Comparison of ENCODE assay signal across 9 cellular contexts in the genomic region with DNA sequence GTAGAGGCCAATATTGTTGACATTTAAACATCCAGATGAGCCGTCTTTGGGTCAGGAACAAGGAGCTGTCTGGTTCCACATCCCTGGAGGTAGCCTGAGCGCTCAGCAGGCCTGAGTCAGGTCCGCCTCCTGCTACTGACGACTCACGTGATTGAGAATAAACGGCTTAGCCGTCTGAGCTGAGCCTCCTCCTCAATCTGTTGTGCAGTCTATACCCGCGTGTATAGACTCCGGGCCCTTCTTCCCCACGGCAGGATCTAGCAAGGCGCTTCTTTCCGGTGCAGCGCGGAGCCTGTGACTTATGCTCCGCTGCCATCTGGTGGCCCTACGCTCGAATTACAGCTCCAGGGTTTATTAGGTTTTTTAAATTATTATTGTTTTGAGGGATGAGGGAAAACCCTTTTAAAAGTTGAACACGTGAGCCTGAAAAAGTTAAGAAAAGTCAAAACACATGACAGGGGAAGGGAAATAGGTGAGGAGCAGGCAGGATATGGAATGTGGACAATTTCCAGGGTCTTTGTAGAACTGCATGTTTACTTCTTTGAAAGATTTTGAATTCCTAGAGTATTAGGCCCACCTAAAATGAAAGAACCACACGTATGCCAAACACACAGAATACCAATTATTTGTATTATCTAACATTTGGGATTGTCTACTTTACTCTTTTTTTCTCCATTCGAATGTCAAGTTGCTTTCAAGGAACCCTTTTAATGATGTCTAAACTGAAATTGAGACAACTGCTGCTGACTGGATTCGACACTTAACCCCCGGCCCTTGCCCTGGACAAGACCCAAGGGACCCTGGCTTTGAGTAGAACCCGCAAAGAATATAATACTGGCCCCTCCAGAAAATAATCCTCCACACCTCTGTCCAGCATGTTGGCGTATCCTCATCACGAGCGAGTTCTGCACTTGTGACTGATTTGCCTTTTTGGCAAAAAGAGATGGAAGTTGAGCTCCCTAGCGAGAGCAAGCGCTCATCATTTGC.
DNase-seq lines count a peak whose midpoint lies in the region; ATAC-seq lines count a peak whose summit lies in the region.
"Had no signal": no experiment of that assay in that cellular context is flagged by ENCODE, and none has a peak within 500 bp of the region (broad histone marks: within the 10 kb centered on the region; RNA-seq: fewer than 3 reads in every experiment).

No MANE protein-coding gene starts in this region.

- no peaks in the 10 kb centered on the region for H3K9me3 Mint-ChIP-seq in activated CD4-positive, alpha-beta memory T cell treated with anti-CD3 and anti-CD28 coated beads, Interleukin-2, amount 10 ng/mL, durations not matched to agents 7 days and 5 days
- H3K9me3 Mint-ChIP-seq: IgD-negative memory B cell had no signal

- ATAC-seq in GM19372 (IDR thresholded peaks at IDR 0.05; ENCODE audit: low read depth, unreplicated experiment) (peak; percentile 79), HG03521 (IDR thresholded peaks at IDR 0.05; ENCODE audit: unreplicated experiment) (peak; percentile 77)

- no peaks in the 10 kb centered on the region for H3K9me3 ChIP-seq in effector memory CD4-positive, alpha-beta T cell (ENCODE audit: control insufficient read depth, low read length)
- no peaks in the 10 kb centered on the region for H3K9me3 ChIP-seq in mesenchymal stem cell (ENCODE audit: control insufficient read depth, low read length)

- peak overlapping the region; percentile 89 for H4K8ac ChIP-seq in mesenchymal stem cell (ENCODE audit: low read length)

- DNase-seq in C1 segment of cervical spinal cord (lab: John Stamatoyannopoulos, UW): peak in 8 of 14 donors; percentile 12 to 41 (median 30)
- DNase-seq in NCI-H774 (lab: John Stamatoyannopoulos, UW): peak; percentile 35
- DNase-seq in activated CD4-positive, alpha-beta memory T cell treated with anti-CD3 and anti-CD28 coated beads, Interleukin-2, amount 10 ng/mL, durations not matched to agents 7 days and 5 days: peak; percentile 68
- DNase-seq in effector memory CD4-positive, alpha-beta T cell: peak; percentile 15 to 21 (median 16)
- peak; percentile 71 for DNase-seq in mesenchymal stem cell
- peak; percentile 28 for DNase-seq in stimulated activated CD8-positive, alpha-beta memory T cell treated with anti-CD3 and anti-CD28 coated beads, Interleukin-4, amount 100 ng/mL, for 24 hours (ENCODE audit: low read depth)

- H2AK5ac ChIP-seq in mesenchymal stem cell (ENCODE audit: low read length, severe bottlenecking): no peak overlapping the region

- peaks cover 3% of the 10 kb centered on the region for H3K4me1 ChIP-seq in effector memory CD4-positive, alpha-beta T cell (ENCODE audit: control insufficient read depth, insufficient read depth, low read length, poor library complexity, severe bottlenecking)
- peaks cover 3% of the 10 kb centered on the region for H3K4me1 ChIP-seq in mesenchymal stem cell (ENCODE audit: control insufficient read depth, insufficient read depth, low read depth, low read length)

- no peaks in the 10 kb centered on the region for H3K27me3 ChIP-seq in effector memory CD4-positive, alpha-beta T cell (replicated peaks; ENCODE audit: control insufficient read depth, insufficient read depth, low read length, poor library complexity, severe bottlenecking)
- no peaks in the 10 kb centered on the region for H3K27me3 ChIP-seq in mesenchymal stem cell (ENCODE audit: control insufficient read depth in 1 of 2, insufficient read depth in 1 of 2, low read length in 2 of 2)

- peak overlapping the region in 1 of 2 experiments; percentile 67 for H3K18ac ChIP-seq in mesenchymal stem cell (ENCODE audit: low read depth in 1 of 2, low read length in 2 of 2)

- H3K4me3 ChIP-seq in effector memory CD4-positive, alpha-beta T cell (ENCODE audit: insufficient read depth, low read depth, low read length, poor library complexity, severe bottlenecking): no peak overlapping the region
- peak overlapping the region in 1 of 2 experiments; percentile 54 for H3K4me3 ChIP-seq in mesenchymal stem cell (ENCODE audit: insufficient read depth in 1 of 2, low read depth in 1 of 2, low read length in 2 of 2)

- H4K91ac ChIP-seq in mesenchymal stem cell (ENCODE audit: low read length): no peak overlapping the region

- no peaks in the 10 kb centered on the region for H3K36me3 ChIP-seq in effector memory CD4-positive, alpha-beta T cell (ENCODE audit: control insufficient read depth, insufficient read depth, low read length)
- no peaks in the 10 kb centered on the region for H3K36me3 ChIP-seq in mesenchymal stem cell (ENCODE audit: control insufficient read depth in 1 of 2, insufficient read depth in 2 of 2, low read depth in 1 of 2, low read length in 2 of 2)

- H3K4me3 Mint-ChIP-seq in activated CD4-positive, alpha-beta memory T cell treated with anti-CD3 and anti-CD28 coated beads, Interleukin-2, amount 10 ng/mL, durations not matched to agents 7 days and 5 days: no peak overlapping the region
- H3K4me3 Mint-ChIP-seq: IgD-negative memory B cell had no signal

- no peak overlapping the region for H2BK120ac ChIP-seq in mesenchymal stem cell (ENCODE audit: low read depth, low read length)

- H3K36me3 Mint-ChIP-seq in activated CD4-positive, alpha-beta memory T cell treated with anti-CD3 and anti-CD28 coated beads, Interleukin-2, amount 10 ng/mL, durations not matched to agents 7 days and 5 days (ENCODE audit: low read depth): no peaks in the 10 kb centered on the region
- H3K36me3 Mint-ChIP-seq: IgD-negative memory B cell had no signal

- 37% methylated on average over 28 of the region's 29 CpGs for WGBS in mesenchymal stem cell

- peak overlapping the region in 1 of 2 experiments; percentile 57 for H2BK12ac ChIP-seq in mesenchymal stem cell (ENCODE audit: low read length in 2 of 2)

- H3K9ac ChIP-seq in mesenchymal stem cell (ENCODE audit: low read length): peak overlapping the region; percentile 64

- peaks cover 4% of the 10 kb centered on the region for H3K4me1 Mint-ChIP-seq in activated CD4-positive, alpha-beta memory T cell treated with anti-CD3 and anti-CD28 coated beads, Interleukin-2, amount 10 ng/mL, durations not matched to agents 7 days and 5 days

- H3K4ac ChIP-seq in mesenchymal stem cell (ENCODE audit: low read depth in 1 of 2, low read length in 2 of 2): peak overlapping the region in 1 of 2 experiments; percentile 26

- H3K23ac ChIP-seq in mesenchymal stem cell (ENCODE audit: low read length in 2 of 2): no peak overlapping the region

- H3K79me1 ChIP-seq in mesenchymal stem cell (replicated peaks; ENCODE audit: low read length, poor library complexity, severe bottlenecking): no peaks in the 10 kb centered on the region

- no peak overlapping the region for H3K14ac ChIP-seq in mesenchymal stem cell (ENCODE audit: low read length in 2 of 2)

- H2BK5ac ChIP-seq in mesenchymal stem cell (ENCODE audit: low read depth, low read length, poor library complexity, severe bottlenecking): no peak overlapping the region

- peaks cover 10% of the 10 kb centered on the region for H3K27me3 Mint-ChIP-seq in activated CD4-positive, alpha-beta memory T cell treated with anti-CD3 and anti-CD28 coated beads, Interleukin-2, amount 10 ng/mL, durations not matched to agents 7 days and 5 days

- H2AFZ ChIP-seq in mesenchymal stem cell (ENCODE audit: low read depth, low read length): peak overlapping the region; percentile 72

- POLR2A ChIA-PET in activated CD4-positive, alpha-beta memory T cell treated with anti-CD3 and anti-CD28 coated beads, Interleukin-2, amount 10 ng/mL, durations not matched to agents 7 days and 5 days (lab: Charles Lee): interaction anchor here (1.0 to 1.6 kb wide), 3 partner anchors 12 to 311 kb away, joined by 3 to 10 read pairs (median 5); no protein-coding TSS in a partner anchor

- no peak overlapping the region for H3K27ac ChIP-seq in effector memory CD4-positive, alpha-beta T cell (ENCODE audit: insufficient read depth, low read length, poor library complexity, severe bottlenecking)
- H3K27ac ChIP-seq in mesenchymal stem cell (ENCODE audit: low read length, poor library complexity, severe bottlenecking): no peak overlapping the region

- H3K27ac Mint-ChIP-seq in activated CD4-positive, alpha-beta memory T cell treated with anti-CD3 and anti-CD28 coated beads, Interleukin-2, amount 10 ng/mL, durations not matched to agents 7 days and 5 days: no peak overlapping the region
- H3K27ac Mint-ChIP-seq: IgD-negative memory B cell had no signal

- CTCF ChIA-PET in activated CD4-positive, alpha-beta memory T cell treated with anti-CD3 and anti-CD28 coated beads, Interleukin-2, amount 10 ng/mL, durations not matched to agents 7 days and 5 days (lab: Charles Lee): interaction anchor here (0.6 to 3.5 kb wide), 18 partner anchors 10 to 311 kb away, joined by 3 to 78 read pairs (median 4); no protein-coding TSS in a partner anchor

- H2BK15ac ChIP-seq in mesenchymal stem cell (ENCODE audit: low read depth, poor library complexity, severe bottlenecking): no peak overlapping the region

- H3K4me2 ChIP-seq in mesenchymal stem cell (ENCODE audit: low read length, poor library complexity, severe bottlenecking): peak overlapping the region; percentile 57

Comparison
In these comparisons a context has a peak if more than half of its experiments do, and no peak if none do; other contexts are left out.
1. DNase-seq: peak in every context shown above with its lines; median percentile 71 in mesenchymal stem cell; 68 in activated CD4-positive, alpha-beta memory T cell treated with anti-CD3 and anti-CD28 coated beads, Interleukin-2, amount 10 ng/mL, durations not matched to agents 7 days and 5 days; 35 in NCI-H774; 30 in C1 segment of cervical spinal cord; 28 in stimulated activated CD8-positive, alpha-beta memory T cell treated with anti-CD3 and anti-CD28 coated beads, Interleukin-4, amount 100 ng/mL, for 24 hours; 16 in effector memory CD4-positive, alpha-beta T cell.